ENCODE assay signal across 1 cellular context in the genomic region with DNA sequence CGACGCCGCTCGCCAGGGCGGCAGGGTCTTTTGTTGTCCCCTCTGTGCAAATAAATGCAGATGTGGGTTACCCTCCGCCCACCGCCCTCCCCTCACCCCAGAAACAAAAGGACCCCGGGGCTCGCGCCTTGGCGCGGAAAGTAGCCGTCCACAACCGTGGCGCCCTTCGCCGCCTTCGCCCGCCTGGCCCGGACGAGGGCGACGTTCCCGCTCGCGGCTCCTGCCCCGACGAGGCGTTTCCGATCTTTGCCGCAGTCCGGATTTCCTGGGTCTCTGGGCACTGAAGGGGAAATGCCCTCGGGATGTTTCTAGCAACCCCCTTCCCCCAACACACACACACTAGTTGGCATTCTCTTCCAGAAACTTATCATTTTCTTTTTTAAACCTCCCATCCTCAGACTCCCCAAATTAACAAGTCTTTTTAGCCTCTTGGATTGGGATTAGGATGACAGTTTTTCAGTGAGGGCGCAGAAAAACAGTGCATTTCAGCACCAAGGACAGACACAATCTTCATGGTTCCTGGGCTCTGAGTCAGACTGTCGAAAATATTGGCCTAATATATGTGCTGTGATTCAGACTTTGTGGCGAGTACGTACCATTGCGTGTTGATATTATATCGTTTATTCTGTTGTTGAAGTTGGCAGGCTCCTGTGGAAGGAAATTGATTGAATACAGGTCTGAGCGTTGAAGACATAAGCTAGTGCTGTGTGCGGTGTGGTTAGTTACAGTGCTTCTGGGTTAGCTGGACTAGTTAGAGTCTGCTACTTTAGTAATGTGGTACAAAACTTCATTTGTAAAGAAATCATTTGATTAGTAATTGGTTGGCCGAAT.
TF ChIP-seq lines count a peak whose summit lies in the region.

No MANE protein-coding gene starts in this region.

TF ChIP-seq in HepG2, 621 proteins besides CTCF, POLR2A, EP300 and RAD21 (continued from another document and continues in another):
- TF ChIP-seq, protein P1, sequence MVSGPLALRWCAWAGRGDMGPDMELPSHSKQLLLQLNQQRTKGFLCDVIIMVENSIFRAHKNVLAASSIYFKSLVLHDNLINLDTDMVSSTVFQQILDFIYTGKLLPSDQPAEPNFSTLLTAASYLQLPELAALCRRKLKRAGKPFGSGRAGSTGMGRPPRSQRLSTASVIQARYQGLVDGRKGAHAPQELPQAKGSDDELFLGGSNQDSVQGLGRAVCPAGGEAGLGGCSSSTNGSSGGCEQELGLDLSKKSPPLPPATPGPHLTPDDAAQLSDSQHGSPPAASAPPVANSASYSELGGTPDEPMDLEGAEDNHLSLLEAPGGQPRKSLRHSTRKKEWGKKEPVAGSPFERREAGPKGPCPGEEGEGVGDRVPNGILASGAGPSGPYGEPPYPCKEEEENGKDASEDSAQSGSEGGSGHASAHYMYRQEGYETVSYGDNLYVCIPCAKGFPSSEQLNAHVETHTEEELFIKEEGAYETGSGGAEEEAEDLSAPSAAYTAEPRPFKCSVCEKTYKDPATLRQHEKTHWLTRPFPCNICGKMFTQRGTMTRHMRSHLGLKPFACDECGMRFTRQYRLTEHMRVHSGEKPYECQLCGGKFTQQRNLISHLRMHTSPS (CRISPR knock-in tag; IDR thresholded peaks at IDR 0.05; ENCODE audit: low read depth), result peak; percentile 19; the same call in 1 of the 2 replicates
- TF ChIP-seq, protein P2, sequence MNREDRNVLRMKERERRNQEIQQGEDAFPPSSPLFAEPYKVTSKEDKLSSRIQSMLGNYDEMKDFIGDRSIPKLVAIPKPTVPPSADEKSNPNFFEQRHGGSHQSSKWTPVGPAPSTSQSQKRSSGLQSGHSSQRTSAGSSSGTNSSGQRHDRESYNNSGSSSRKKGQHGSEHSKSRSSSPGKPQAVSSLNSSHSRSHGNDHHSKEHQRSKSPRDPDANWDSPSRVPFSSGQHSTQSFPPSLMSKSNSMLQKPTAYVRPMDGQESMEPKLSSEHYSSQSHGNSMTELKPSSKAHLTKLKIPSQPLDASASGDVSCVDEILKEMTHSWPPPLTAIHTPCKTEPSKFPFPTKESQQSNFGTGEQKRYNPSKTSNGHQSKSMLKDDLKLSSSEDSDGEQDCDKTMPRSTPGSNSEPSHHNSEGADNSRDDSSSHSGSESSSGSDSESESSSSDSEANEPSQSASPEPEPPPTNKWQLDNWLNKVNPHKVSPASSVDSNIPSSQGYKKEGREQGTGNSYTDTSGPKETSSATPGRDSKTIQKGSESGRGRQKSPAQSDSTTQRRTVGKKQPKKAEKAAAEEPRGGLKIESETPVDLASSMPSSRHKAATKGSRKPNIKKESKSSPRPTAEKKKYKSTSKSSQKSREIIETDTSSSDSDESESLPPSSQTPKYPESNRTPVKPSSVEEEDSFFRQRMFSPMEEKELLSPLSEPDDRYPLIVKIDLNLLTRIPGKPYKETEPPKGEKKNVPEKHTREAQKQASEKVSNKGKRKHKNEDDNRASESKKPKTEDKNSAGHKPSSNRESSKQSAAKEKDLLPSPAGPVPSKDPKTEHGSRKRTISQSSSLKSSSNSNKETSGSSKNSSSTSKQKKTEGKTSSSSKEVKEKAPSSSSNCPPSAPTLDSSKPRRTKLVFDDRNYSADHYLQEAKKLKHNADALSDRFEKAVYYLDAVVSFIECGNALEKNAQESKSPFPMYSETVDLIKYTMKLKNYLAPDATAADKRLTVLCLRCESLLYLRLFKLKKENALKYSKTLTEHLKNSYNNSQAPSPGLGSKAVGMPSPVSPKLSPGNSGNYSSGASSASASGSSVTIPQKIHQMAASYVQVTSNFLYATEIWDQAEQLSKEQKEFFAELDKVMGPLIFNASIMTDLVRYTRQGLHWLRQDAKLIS (CRISPR knock-in tag; IDR thresholded peaks at IDR 0.05), result peak; percentile 87
- TF ChIP-seq THAP11 (CRISPR knock-in tag; IDR thresholded peaks at IDR 0.05) (peak; percentile 42), RFX5 (IDR thresholded peaks at IDR 0.05; ENCODE audit: low read depth, low read length) (no peak), ZNF124 (CRISPR knock-in tag; IDR thresholded peaks at IDR 0.05) (0 out of 2 replicates have a peak, but pooled peaks have one; percentile 56), HDAC1 (CRISPR knock-in tag; IDR thresholded peaks at IDR 0.05) (peak; percentile 83), ZNF777 (CRISPR knock-in tag; IDR thresholded peaks at IDR 0.05) (peak; percentile 71; the same call in 1 of the 2 replicates), ERF (CRISPR knock-in tag; IDR thresholded peaks at IDR 0.05) (0 out of 2 replicates have a peak, but pooled peaks have one; percentile 62), TBX3 (IDR thresholded peaks at IDR 0.05; ENCODE audit: borderline replicate concordance) (no peak), ZNF629 (CRISPR knock-in tag; conservative IDR thresholded peaks at IDR 0.05) (no peak), SALL1 (CRISPR knock-in tag; IDR thresholded peaks at IDR 0.05) (peak; percentile 7), ZNF563 (CRISPR knock-in tag; IDR thresholded peaks at IDR 0.05) (0 out of 2 replicates have a peak, but pooled peaks have one; percentile 29)
- TF ChIP-seq, protein P3, sequence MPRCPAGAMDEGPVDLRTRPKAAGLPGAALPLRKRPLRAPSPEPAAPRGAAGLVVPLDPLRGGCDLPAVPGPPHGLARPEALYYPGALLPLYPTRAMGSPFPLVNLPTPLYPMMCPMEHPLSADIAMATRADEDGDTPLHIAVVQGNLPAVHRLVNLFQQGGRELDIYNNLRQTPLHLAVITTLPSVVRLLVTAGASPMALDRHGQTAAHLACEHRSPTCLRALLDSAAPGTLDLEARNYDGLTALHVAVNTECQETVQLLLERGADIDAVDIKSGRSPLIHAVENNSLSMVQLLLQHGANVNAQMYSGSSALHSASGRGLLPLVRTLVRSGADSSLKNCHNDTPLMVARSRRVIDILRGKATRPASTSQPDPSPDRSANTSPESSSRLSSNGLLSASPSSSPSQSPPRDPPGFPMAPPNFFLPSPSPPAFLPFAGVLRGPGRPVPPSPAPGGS (CRISPR knock-in tag; IDR thresholded peaks at IDR 0.05), result no peak
- TF ChIP-seq, protein P4, sequence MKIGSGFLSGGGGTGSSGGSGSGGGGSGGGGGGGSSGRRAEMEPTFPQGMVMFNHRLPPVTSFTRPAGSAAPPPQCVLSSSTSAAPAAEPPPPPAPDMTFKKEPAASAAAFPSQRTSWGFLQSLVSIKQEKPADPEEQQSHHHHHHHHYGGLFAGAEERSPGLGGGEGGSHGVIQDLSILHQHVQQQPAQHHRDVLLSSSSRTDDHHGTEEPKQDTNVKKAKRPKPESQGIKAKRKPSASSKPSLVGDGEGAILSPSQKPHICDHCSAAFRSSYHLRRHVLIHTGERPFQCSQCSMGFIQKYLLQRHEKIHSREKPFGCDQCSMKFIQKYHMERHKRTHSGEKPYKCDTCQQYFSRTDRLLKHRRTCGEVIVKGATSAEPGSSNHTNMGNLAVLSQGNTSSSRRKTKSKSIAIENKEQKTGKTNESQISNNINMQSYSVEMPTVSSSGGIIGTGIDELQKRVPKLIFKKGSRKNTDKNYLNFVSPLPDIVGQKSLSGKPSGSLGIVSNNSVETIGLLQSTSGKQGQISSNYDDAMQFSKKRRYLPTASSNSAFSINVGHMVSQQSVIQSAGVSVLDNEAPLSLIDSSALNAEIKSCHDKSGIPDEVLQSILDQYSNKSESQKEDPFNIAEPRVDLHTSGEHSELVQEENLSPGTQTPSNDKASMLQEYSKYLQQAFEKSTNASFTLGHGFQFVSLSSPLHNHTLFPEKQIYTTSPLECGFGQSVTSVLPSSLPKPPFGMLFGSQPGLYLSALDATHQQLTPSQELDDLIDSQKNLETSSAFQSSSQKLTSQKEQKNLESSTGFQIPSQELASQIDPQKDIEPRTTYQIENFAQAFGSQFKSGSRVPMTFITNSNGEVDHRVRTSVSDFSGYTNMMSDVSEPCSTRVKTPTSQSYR (CRISPR knock-in tag; IDR thresholded peaks at IDR 0.05; ENCODE audit: borderline replicate concordance), result peak; percentile 51; the same call in 1 of the 2 replicates
- TF ChIP-seq, protein P5, sequence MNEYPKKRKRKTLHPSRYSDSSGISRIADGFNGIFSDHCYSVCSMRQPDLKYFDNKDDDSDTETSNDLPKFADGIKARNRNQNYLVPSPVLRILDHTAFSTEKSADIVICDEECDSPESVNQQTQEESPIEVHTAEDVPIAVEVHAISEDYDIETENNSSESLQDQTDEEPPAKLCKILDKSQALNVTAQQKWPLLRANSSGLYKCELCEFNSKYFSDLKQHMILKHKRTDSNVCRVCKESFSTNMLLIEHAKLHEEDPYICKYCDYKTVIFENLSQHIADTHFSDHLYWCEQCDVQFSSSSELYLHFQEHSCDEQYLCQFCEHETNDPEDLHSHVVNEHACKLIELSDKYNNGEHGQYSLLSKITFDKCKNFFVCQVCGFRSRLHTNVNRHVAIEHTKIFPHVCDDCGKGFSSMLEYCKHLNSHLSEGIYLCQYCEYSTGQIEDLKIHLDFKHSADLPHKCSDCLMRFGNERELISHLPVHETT (CRISPR knock-in tag; conservative IDR thresholded peaks at IDR 0.05), result no peak; the same call in 1 of the 2 replicates
- TF ChIP-seq, protein P6, sequence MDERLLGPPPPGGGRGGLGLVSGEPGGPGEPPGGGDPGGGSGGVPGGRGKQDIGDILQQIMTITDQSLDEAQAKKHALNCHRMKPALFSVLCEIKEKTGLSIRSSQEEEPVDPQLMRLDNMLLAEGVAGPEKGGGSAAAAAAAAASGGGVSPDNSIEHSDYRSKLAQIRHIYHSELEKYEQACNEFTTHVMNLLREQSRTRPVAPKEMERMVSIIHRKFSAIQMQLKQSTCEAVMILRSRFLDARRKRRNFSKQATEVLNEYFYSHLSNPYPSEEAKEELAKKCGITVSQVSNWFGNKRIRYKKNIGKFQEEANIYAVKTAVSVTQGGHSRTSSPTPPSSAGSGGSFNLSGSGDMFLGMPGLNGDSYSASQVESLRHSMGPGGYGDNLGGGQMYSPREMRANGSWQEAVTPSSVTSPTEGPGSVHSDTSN (CRISPR knock-in tag; IDR thresholded peaks at IDR 0.05), result no peak
- TF ChIP-seq, protein P7, sequence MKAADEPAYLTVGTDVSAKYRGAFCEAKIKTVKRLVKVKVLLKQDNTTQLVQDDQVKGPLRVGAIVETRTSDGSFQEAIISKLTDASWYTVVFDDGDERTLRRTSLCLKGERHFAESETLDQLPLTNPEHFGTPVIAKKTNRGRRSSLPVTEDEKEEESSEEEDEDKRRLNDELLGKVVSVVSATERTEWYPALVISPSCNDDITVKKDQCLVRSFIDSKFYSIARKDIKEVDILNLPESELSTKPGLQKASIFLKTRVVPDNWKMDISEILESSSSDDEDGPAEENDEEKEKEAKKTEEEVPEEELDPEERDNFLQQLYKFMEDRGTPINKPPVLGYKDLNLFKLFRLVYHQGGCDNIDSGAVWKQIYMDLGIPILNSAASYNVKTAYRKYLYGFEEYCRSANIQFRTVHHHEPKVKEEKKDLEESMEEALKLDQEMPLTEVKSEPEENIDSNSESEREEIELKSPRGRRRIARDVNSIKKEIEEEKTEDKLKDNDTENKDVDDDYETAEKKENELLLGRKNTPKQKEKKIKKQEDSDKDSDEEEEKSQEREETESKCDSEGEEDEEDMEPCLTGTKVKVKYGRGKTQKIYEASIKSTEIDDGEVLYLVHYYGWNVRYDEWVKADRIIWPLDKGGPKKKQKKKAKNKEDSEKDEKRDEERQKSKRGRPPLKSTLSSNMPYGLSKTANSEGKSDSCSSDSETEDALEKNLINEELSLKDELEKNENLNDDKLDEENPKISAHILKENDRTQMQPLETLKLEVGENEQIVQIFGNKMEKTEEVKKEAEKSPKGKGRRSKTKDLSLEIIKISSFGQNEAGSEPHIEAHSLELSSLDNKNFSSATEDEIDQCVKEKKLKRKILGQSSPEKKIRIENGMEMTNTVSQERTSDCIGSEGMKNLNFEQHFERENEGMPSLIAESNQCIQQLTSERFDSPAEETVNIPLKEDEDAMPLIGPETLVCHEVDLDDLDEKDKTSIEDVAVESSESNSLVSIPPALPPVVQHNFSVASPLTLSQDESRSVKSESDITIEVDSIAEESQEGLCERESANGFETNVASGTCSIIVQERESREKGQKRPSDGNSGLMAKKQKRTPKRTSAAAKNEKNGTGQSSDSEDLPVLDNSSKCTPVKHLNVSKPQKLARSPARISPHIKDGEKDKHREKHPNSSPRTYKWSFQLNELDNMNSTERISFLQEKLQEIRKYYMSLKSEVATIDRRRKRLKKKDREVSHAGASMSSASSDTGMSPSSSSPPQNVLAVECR (CRISPR knock-in tag; IDR thresholded peaks at IDR 0.05; ENCODE audit: borderline replicate concordance), result peak; percentile 81
- TF ChIP-seq, protein P8, sequence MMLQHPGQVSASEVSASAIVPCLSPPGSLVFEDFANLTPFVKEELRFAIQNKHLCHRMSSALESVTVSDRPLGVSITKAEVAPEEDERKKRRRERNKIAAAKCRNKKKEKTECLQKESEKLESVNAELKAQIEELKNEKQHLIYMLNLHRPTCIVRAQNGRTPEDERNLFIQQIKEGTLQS (CRISPR knock-in tag; IDR thresholded peaks at IDR 0.05), result no peak; the same call in 1 of the 2 replicates
- TF ChIP-seq, protein P9, sequence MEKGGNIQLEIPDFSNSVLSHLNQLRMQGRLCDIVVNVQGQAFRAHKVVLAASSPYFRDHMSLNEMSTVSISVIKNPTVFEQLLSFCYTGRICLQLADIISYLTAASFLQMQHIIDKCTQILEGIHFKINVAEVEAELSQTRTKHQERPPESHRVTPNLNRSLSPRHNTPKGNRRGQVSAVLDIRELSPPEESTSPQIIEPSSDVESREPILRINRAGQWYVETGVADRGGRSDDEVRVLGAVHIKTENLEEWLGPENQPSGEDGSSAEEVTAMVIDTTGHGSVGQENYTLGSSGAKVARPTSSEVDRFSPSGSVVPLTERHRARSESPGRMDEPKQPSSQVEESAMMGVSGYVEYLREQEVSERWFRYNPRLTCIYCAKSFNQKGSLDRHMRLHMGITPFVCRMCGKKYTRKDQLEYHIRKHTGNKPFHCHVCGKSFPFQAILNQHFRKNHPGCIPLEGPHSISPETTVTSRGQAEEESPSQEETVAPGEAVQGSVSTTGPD (CRISPR knock-in tag; IDR thresholded peaks at IDR 0.05), result no peak
- TF ChIP-seq, protein P10, sequence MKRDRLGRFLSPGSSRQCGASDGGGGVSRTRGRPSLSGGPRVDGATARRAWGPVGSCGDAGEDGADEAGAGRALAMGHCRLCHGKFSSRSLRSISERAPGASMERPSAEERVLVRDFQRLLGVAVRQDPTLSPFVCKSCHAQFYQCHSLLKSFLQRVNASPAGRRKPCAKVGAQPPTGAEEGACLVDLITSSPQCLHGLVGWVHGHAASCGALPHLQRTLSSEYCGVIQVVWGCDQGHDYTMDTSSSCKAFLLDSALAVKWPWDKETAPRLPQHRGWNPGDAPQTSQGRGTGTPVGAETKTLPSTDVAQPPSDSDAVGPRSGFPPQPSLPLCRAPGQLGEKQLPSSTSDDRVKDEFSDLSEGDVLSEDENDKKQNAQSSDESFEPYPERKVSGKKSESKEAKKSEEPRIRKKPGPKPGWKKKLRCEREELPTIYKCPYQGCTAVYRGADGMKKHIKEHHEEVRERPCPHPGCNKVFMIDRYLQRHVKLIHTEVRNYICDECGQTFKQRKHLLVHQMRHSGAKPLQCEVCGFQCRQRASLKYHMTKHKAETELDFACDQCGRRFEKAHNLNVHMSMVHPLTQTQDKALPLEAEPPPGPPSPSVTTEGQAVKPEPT (CRISPR knock-in tag; IDR thresholded peaks at IDR 0.05; ENCODE audit: low read depth), result no peak
- TF ChIP-seq, protein P11, sequence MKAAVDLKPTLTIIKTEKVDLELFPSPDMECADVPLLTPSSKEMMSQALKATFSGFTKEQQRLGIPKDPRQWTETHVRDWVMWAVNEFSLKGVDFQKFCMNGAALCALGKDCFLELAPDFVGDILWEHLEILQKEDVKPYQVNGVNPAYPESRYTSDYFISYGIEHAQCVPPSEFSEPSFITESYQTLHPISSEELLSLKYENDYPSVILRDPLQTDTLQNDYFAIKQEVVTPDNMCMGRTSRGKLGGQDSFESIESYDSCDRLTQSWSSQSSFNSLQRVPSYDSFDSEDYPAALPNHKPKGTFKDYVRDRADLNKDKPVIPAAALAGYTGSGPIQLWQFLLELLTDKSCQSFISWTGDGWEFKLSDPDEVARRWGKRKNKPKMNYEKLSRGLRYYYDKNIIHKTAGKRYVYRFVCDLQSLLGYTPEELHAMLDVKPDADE (CRISPR knock-in tag; IDR thresholded peaks at IDR 0.05), result no peak
